13 cellular contexts compared by ENCODE assay signal in the genomic region with DNA sequence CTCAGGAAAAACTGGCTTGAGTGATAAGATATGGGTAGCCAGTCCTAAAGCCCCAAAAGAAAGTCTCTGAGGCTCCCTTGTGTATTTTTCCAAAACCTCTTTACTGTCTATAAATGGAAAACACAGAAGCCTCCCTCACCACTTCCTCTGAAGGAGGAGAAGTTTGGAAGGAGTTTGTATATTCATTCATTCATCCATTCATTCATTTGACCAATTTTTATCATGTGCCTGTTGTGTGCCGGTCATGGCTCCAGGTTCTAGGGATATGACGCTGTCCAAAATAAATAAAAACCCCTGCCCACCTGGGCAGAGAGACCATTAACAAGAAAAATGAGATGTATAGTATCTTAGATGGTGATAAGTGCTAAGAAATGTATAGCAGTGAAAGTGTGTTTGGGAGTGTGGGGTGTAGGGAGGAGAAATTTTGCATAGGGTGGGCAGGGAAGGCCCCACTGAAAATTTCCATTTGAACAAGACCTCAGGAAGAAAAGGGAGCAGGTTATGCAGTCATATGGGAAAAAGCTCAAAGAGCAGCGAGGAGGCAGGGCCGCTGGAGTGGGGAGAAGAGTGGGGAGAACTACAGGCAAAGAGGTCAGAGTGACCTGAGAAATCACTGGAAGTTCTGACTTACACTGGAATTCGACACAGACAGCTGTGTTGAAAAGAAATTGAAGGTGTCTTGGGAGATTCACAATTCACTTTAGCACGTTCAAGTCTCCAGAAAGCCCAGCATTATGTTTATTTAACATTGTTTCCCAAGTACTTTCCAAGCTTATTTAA. TPM values are rescaled to one million over a fixed set of nuclear protein-coding genes. Genes with fewer than 3 reads are reported as not detected.
DNase-seq lines count a peak whose midpoint lies in the region; ATAC-seq, FAIRE-seq and TF ChIP-seq lines count a peak whose summit lies in the region.
"Had no signal": no experiment of that assay in that cellular context is flagged by ENCODE, and none has a peak within 500 bp of the region (broad histone marks: within the 10 kb centered on the region; RNA-seq: fewer than 3 reads in every experiment).

No MANE protein-coding gene starts in this region.

- H3K4me1 ChIP-seq in mammary epithelial cell (ENCODE audit: insufficient read depth, low read length) (peaks cover 24% of the 10 kb centered on the region), K562 (replicated peaks in 1 of 2; ENCODE audit: control insufficient read depth in 2 of 2, insufficient read depth in 2 of 2, low read length in 2 of 2) (peaks cover 0 to 37% of the 10 kb centered on the region in 2 experiments; a peak in 4 of 5 replicates), psoas muscle (peaks cover 34% of the 10 kb centered on the region)

- WGBS in mammary epithelial cell (ENCODE audit: low coverage, missing lambda C conversion rate), result 57% methylated on average over 6 of the region's 6 CpGs
- 23% methylated on average over 6 of the region's 6 CpGs for WGBS in K562 (ENCODE audit: insufficient coverage, low coverage, missing lambda C conversion rate)
- 53 to 58% (median 55%) methylated on average over 6 of the region's 6 CpGs for WGBS in psoas muscle, 3 donors

- no peak overlapping the region for H3K27ac ChIP-seq in mammary epithelial cell (ENCODE audit: insufficient read depth, low read depth, low read length)
- no peak overlapping the region for H3K27ac ChIP-seq in K562 (ENCODE audit: extremely low read depth, low read depth, low read length)
- peak overlapping the region; percentile 98 for H3K27ac ChIP-seq in psoas muscle
- H3K27ac ChIP-seq: neutrophil, SJSA1 had no signal

- H4K20me1 ChIP-seq in mammary epithelial cell (ENCODE audit: insufficient read depth, low read length) (no peaks in the 10 kb centered on the region), K562 (replicated peaks; ENCODE audit: control insufficient read depth, insufficient read depth, low read length) (no peaks in the 10 kb centered on the region)

- H3K4me3 ChIP-seq in mammary epithelial cell (replicated peaks in 1 of 3; ENCODE audit: insufficient read depth in 1 of 3, low read depth in 2 of 3, low read length in 3 of 3) (no peak overlapping the region), K562 (no peak overlapping the region), psoas muscle (no peak overlapping the region)
- H3K4me3 ChIP-seq: SJSA1 had no signal

- no peak overlapping the region for H3K27ac Mint-ChIP-seq in MCF 10A (ENCODE audit: low read depth, unreplicated experiment)

- H3K36me3 ChIP-seq in mammary epithelial cell (ENCODE audit: insufficient read depth, low read length) (no peaks in the 10 kb centered on the region), K562 (ENCODE audit: control insufficient read depth, insufficient read depth, low read length) (no peaks in the 10 kb centered on the region), psoas muscle (ENCODE audit: insufficient read depth in 1 of 2, low read depth in 1 of 2) (no peaks in the 10 kb centered on the region)
- H3K36me3 ChIP-seq: neutrophil, SJSA1 had no signal

- H3K36me3 Mint-ChIP-seq in MCF 10A (ENCODE audit: insufficient read depth, unreplicated experiment), result no peaks in the 10 kb centered on the region

- H3K27me3 ChIP-seq in mammary epithelial cell (ENCODE audit: insufficient read depth, low read length), result peaks cover under 1% of the 10 kb centered on the region
- no peaks in the 10 kb centered on the region for H3K27me3 ChIP-seq in K562 (ENCODE audit: control insufficient read depth in 2 of 2, insufficient read depth in 2 of 2, low read length in 2 of 2)
- H3K27me3 ChIP-seq in psoas muscle (ENCODE audit: insufficient read depth in 3 of 3, low read length in 2 of 3), result no peaks in the 10 kb centered on the region

- FAIRE-seq in K562 (lab: Jason Lieb, UNC), result no peak

- no peak for TF ChIP-seq EP300 in K562 (IDR thresholded peaks at IDR 0.05; ENCODE audit: low read length)

- TF ChIP-seq RAD21 in K562 (CRISPR knock-in tag; conservative IDR thresholded peaks at IDR 0.05 in 1 of 2, IDR thresholded peaks at IDR 0.05 in 1 of 2), result no peak

- H3K9me3 ChIP-seq in mammary epithelial cell (replicated peaks; ENCODE audit: insufficient read depth, low read length) (no peaks in the 10 kb centered on the region), K562 (replicated peaks; ENCODE audit: control insufficient read depth, insufficient read depth, low read depth, low read length) (no peaks in the 10 kb centered on the region), psoas muscle (no peaks in the 10 kb centered on the region)
- H3K9me3 ChIP-seq: Caco-2, neutrophil, SJSA1 had no signal

- in situ Hi-C loops in mammary epithelial cell (cut with MboI; ENCODE audit: low sequenced_read_pairs in 2 of 2) (loop anchor here (10.0 to 25.0 kb wide), 2 partner anchors 199 to 501 kb away; no protein-coding TSS in a partner anchor), K562 (cut with MboI) (loop anchor here (10.0 to 25.0 kb wide), 2 partner anchors 289 to 501 kb away; no protein-coding TSS in a partner anchor)

- DNase-seq in MCF 10A (ENCODE audit: unreplicated experiment), result no peak
- no peak for DNase-seq in mammary epithelial cell
- DNase-seq in K562 (ENCODE audit: extremely low read depth in 1 of 4, low spot score in 3 of 4), result no peak
- DNase-seq in psoas muscle, result no peak
- DNase-seq in HUDEP-2 (lab: John Stamatoyannopoulos, UW; ENCODE audit: unreplicated experiment in 76 of 76), result no peak
- DNase-seq in H4 (ENCODE audit: low spot score), result no peak
- DNase-seq: kidney had no signal

- H3K9ac ChIP-seq in mammary epithelial cell (ENCODE audit: insufficient read depth, low read length), result no peak overlapping the region
- H3K9ac ChIP-seq in K562 (ENCODE audit: insufficient read depth in 1 of 2, low read depth in 2 of 2, low read length in 2 of 2), result no peak overlapping the region

- TF ChIP-seq CTCF in MCF 10A (IDR thresholded peaks at IDR 0.05; ENCODE audit: unreplicated experiment) (peak; percentile 7), mammary epithelial cell (conservative IDR thresholded peaks at IDR 0.05 in 1 of 2, IDR thresholded peaks at IDR 0.05 in 1 of 2; ENCODE audit: extremely low read depth in 1 of 2, insufficient read depth in 1 of 2, low read depth in 1 of 2, low read length in 2 of 2) (no peak), LNCAP (IDR thresholded peaks at IDR 0.05) (0 out of 2 replicates have a peak, but pooled peaks have one; percentile 18), K562 (IDR thresholded peaks at IDR 0.05 in 2 of 3, conservative IDR thresholded peaks at IDR 0.05 in 1 of 3; ENCODE audit: insufficient read depth in 2 of 3, low read depth in 1 of 3, low read length in 3 of 3) (no peak), psoas muscle (IDR thresholded peaks at IDR 0.05) (no peak)

- ATAC-seq in K562 (no peak), psoas muscle (no peak), HG02885 (IDR thresholded peaks at IDR 0.05; ENCODE audit: poor library complexity, unreplicated experiment) (no peak)

- dilution Hi-C loops in mammary epithelial cell (cut with HindIII; ENCODE audit: low sequenced_read_pairs), result loop anchor here (5.0 kb wide), 1 partner anchor 216 kb away; the partner anchor contains the start of gene AMZ2

- peaks cover 14% of the 10 kb centered on the region for H3K27me3 Mint-ChIP-seq in MCF 10A (ENCODE audit: insufficient read depth, unreplicated experiment)

- CTCF ChIA-PET in MCF 10A (lab: Yijun Ruan, JAX) (interaction anchor here (0.6 to 4.3 kb wide), 14 partner anchors 12 to 565 kb away, joined by 3 to 26 read pairs (median 4); partner anchors contain the start of gene AMZ2), mammary epithelial cell (lab: Charles Lee; ENCODE audit: low non-redundant PET) (no interaction called here), K562 (lab: Yijun Ruan, JAX; ENCODE audit: low intra/inter-chr PET ratio) (interaction anchor here (0.6 to 1.7 kb wide), 6 partner anchors 112 to 630 kb away, joined by 3 to 5 read pairs (median 3); no protein-coding TSS in a partner anchor)

- H3K4me1 Mint-ChIP-seq in MCF 10A (ENCODE audit: insufficient read depth, unreplicated experiment), result peaks cover 18% of the 10 kb centered on the region

- no peak overlapping the region for H3K4me3 Mint-ChIP-seq in MCF 10A (ENCODE audit: unreplicated experiment)

- intact Hi-C loops in MCF 10A (cut with micrococcal nuclease), result loop anchor here (1.0 to 5.0 kb wide), 6 partner anchors 27 to 746 kb away; partner anchors contain the start of gene NOL11
- intact Hi-C loops in mammary epithelial cell (cut with micrococcal nuclease), result loop anchor here (1.0 to 2.0 kb wide), 4 partner anchors 200 to 501 kb away; no protein-coding TSS in a partner anchor
- intact Hi-C loops in K562 (cut with micrococcal nuclease), result loop anchor here (1.0 to 5.0 kb wide), 5 partner anchors 64 to 401 kb away; no protein-coding TSS in a partner anchor
- intact Hi-C loops in psoas muscle (cut with DNase I), result loop anchor here (2.0 to 10.0 kb wide), 9 partner anchors 27 to 741 kb away; partner anchors contain the start of gene PRKAR1A (in 1 of the 2)

- H3K9me1 ChIP-seq in K562 (ENCODE audit: control insufficient read depth, insufficient read depth, low read length), result no peaks in the 10 kb centered on the region

- H3K9me3 Mint-ChIP-seq in MCF 10A (ENCODE audit: unreplicated experiment), result no peaks in the 10 kb centered on the region
- H3K9me3 Mint-ChIP-seq: activated CD4-positive, alpha-beta T cell treated with anti-CD3 and anti-CD28 coated beads, Interleukin-2, amount 10 ng/mL, durations not matched to agents 24 days and 14 days had no signal

- POLR2A ChIA-PET in MCF 10A (lab: Yijun Ruan, JAX) (interaction anchor here (0.7 to 8.8 kb wide), 2 partner anchors 49 to 202 kb away, joined by 3 to 114 read pairs; partner anchors contain the start of gene PRKAR1A), K562 (lab: Yijun Ruan, JAX) (interaction anchor here (1.2 kb wide), 1 partner anchor 215 kb away, joined by 6 read pairs; the partner anchor contains the start of gene AMZ2)

- BruUV-seq in MCF 10A (replicated peaks; lab: Mats Ljungman, UMichigan) (no TSS peak), mammary epithelial cell (replicated peaks; lab: Mats Ljungman, UMichigan) (no TSS peak), K562 (replicated peaks; lab: Mats Ljungman, UMichigan) (no TSS peak)

- TF ChIP-seq POLR2A in K562 (conservative IDR thresholded peaks at IDR 0.05), result no peak

- H2AFZ ChIP-seq in mammary epithelial cell (ENCODE audit: low read depth, low read length) (no peak overlapping the region), K562 (ENCODE audit: low read depth, low read length) (no peak overlapping the region)

- H3K79me2 ChIP-seq in mammary epithelial cell (ENCODE audit: insufficient read depth, low read length), result no peaks in the 10 kb centered on the region
- H3K79me2 ChIP-seq in K562 (ENCODE audit: control insufficient read depth, insufficient read depth, low read length), result no peaks in the 10 kb centered on the region

- H3K4me2 ChIP-seq in mammary epithelial cell (ENCODE audit: insufficient read depth, low read depth, low read length) (no peak overlapping the region), K562 (ENCODE audit: insufficient read depth, low read length) (no peak overlapping the region)

RNA-seq across cellular contexts. Expression of gene WIPI1, which starts 6.1 kb away (rescaled TPM):
- total RNA-seq in MCF 10A (2022) (38.4 and 75.6 TPM in 2 replicates), mammary epithelial cell (10 to 100 TPM; 44.9 to 79.0 TPM), K562 (2014; rRNA removed) (10.9 and 12.8 TPM in 2 replicates), K562 (2014; rRNA removed; fragmentation: Illumina TruSeq; extraction: Trizol) (12.1 and 14.7 TPM in 2 replicates), K562 (2015; rRNA removed; fragmentation: Illumina TruSeq; extraction: Trizol) (8.2 and 8.6 TPM in 2 replicates), K562 (2021) (11.8 and 13.2 TPM in 2 replicates), psoas muscle (100 to 1,000 TPM in 2 of 4 donors, 10 to 100 TPM in 2; 80.3 to 197 (median 117) TPM)
- polyA plus RNA-seq in mammary epithelial cell (40.2 TPM), K562 (2011; rRNA removed) (11.6 and 16.9 TPM in 2 replicates), K562 (2014; fragmentation: Illumina TruSeq; extraction: Trizol) (15.6 and 15.9 TPM in 2 replicates), K562 (2014; fragmentation: Nextera tagmentation; extraction: Ambion mirVana) (1 to 10 TPM; 3.7 to 3.8 TPM), K562 (2014; rRNA removed) (16.0 and 23.5 TPM in 2 replicates), psoas muscle (100 to 1,000 TPM; 128 to 152 (median 136) TPM)
- polyA minus RNA-seq in mammary epithelial cell, result 61.3 TPM
- 35.8 and 60.9 TPM in 2 replicates for total RNA-seq in K562 (2011; cell fraction: chromatin; rRNA removed; ENCODE audit: low replicate concordance)
- total RNA-seq in K562 (2011; cell fraction: nucleolus; rRNA removed), result 25.4 and 31.2 TPM in 2 replicates
- total RNA-seq in K562 (2011; cell fraction: nucleoplasm; rRNA removed), result 29.5 and 34.1 TPM in 2 replicates
- 11.3 and 11.5 TPM in 2 replicates for polyA plus RNA-seq in K562 (2011; cell fraction: cytosol; rRNA removed)
- 13.7 and 16.1 TPM in 2 replicates for polyA plus RNA-seq in K562 (2011; cell fraction: nucleus; rRNA removed)
- 16.5 and 60.4 TPM in 2 replicates for polyA plus RNA-seq in K562 (2012)
- polyA minus RNA-seq in K562 (2011; rRNA and poly(A)+ RNA removed), result 11.4 and 16.7 TPM in 2 replicates
- 6.6 and 7.8 TPM in 2 replicates for polyA minus RNA-seq in K562 (2011; cell fraction: cytosol; rRNA and poly(A)+ RNA removed)
- 10.8 and 14.7 TPM in 2 replicates for polyA minus RNA-seq in K562 (2011; cell fraction: nucleus; rRNA and poly(A)+ RNA removed)
- total RNA-seq in H4 (2014; rRNA removed; shearing (Covaris generic)), result 66.0 and 70.8 TPM in 2 replicates

RNA-seq across cellular contexts. Expression of gene PRKAR1A, which starts 48.8 kb away (rescaled TPM):
- total RNA-seq in MCF 10A (2022), result 264 and 271 TPM in 2 replicates
- 100 to 1,000 TPM; 253 to 261 TPM for total RNA-seq in mammary epithelial cell
- 129 TPM for polyA plus RNA-seq in mammary epithelial cell
- polyA minus RNA-seq in mammary epithelial cell, result 360 TPM
- 46.4 and 78.7 TPM in 2 replicates for total RNA-seq in K562 (2011; cell fraction: chromatin; rRNA removed; ENCODE audit: low replicate concordance)
- 33.2 and 34.7 TPM in 2 replicates for total RNA-seq in K562 (2011; cell fraction: nucleolus; rRNA removed)
- total RNA-seq in K562 (2011; cell fraction: nucleoplasm; rRNA removed), result 52.1 and 66.6 TPM in 2 replicates
- total RNA-seq in K562 (2014; rRNA removed), result 58.9 and 67.5 TPM in 2 replicates
- 69.2 and 85.5 TPM in 2 replicates for total RNA-seq in K562 (2014; rRNA removed; fragmentation: Illumina TruSeq; extraction: Trizol)
- 69.4 and 70.5 TPM in 2 replicates for total RNA-seq in K562 (2015; rRNA removed; fragmentation: Illumina TruSeq; extraction: Trizol)
- total RNA-seq in K562 (2021), result 83.4 and 87.2 TPM in 2 replicates
- polyA plus RNA-seq in K562 (2011; rRNA removed), result 67.3 and 95.6 TPM in 2 replicates
- polyA plus RNA-seq in K562 (2011; cell fraction: cytosol; rRNA removed), result 40.0 and 44.9 TPM in 2 replicates
- 65.4 and 66.4 TPM in 2 replicates for polyA plus RNA-seq in K562 (2011; cell fraction: nucleus; rRNA removed)
- polyA plus RNA-seq in K562 (2012), result 63.3 and 108 TPM in 2 replicates
- polyA plus RNA-seq in K562 (2014; fragmentation: Illumina TruSeq; extraction: Trizol), result 58.2 and 58.3 TPM in 2 replicates
- polyA plus RNA-seq in K562 (2014; fragmentation: Nextera tagmentation; extraction: Ambion mirVana), result 10 to 100 TPM; 15.0 to 16.3 TPM
- polyA plus RNA-seq in K562 (2014; rRNA removed), result 56.0 and 73.0 TPM in 2 replicates
- polyA minus RNA-seq in K562 (2011; rRNA and poly(A)+ RNA removed), result 140 and 184 TPM in 2 replicates
- 105 and 124 TPM in 2 replicates for polyA minus RNA-seq in K562 (2011; cell fraction: cytosol; rRNA and poly(A)+ RNA removed)
- 57.4 and 90.2 TPM in 2 replicates for polyA minus RNA-seq in K562 (2011; cell fraction: nucleus; rRNA and poly(A)+ RNA removed)
- total RNA-seq in psoas muscle, result 1,000 to 10,000 TPM in 1 of 4 donors, 100 to 1,000 TPM in 3; 304 to 2,295 (median 488) TPM
- 100 to 1,000 TPM; 145 to 386 (median 171) TPM for polyA plus RNA-seq in psoas muscle
- 161 and 207 TPM in 2 replicates for total RNA-seq in H4 (2014; rRNA removed; shearing (Covaris generic))

Comparison
In these comparisons a context has a peak if more than half of its experiments do, and no peak if none do; other contexts are left out.
1. CTCF ChIP-seq: peak in MCF 10A (single experiment) and LNCAP (single experiment); none in mammary epithelial cell (0 of 2), K562 (0 of 3) and psoas muscle (single experiment).